ENCODE assay signal across 1 cellular context in the genomic region with DNA sequence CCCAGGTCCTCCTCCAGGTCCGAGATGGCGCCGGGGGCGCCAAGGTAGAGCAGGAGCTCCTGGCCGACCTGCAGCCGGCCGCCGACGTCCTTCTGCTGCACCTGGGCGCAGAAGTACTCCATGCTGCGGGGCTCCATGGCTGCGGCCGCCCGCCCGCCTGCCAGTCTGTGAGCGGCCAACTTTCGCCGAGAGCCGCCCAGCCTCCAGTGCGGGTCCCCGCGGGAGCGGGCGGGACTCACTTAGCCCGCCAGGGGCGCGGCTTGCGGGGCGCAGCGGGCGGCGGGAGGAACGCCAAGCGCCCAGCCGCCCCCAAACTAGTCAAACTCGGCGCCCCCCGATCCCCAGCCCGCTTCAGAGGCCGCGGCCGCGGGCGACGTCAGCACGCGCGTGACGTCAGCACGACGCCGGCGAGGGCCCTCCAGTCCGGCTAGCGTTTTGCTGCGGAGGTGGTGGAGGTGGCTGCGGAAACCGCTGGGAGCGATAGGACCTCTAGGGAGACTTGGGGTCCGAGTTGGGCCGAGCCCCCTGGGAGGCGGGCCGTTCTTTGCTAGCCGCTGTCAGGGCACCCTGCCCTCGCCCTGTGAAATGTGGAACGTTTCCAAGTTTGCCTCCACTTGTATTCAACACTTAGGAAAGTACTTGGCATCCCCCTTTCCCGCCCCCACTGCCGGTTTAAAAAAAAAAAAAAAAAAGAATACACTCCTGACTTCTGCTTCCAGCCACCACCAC.
TF ChIP-seq lines count a peak whose summit lies in the region.

TSS of gene CLASP2 (minus strand) at position 389 of the 729 bp plus-strand sequence. CDS start at position 137, 252 bp downstream.

TF ChIP-seq in HepG2, 621 proteins besides CTCF, POLR2A, EP300 and RAD21 (continued from another document and continues in another):
- TF ChIP-seq, protein P1, sequence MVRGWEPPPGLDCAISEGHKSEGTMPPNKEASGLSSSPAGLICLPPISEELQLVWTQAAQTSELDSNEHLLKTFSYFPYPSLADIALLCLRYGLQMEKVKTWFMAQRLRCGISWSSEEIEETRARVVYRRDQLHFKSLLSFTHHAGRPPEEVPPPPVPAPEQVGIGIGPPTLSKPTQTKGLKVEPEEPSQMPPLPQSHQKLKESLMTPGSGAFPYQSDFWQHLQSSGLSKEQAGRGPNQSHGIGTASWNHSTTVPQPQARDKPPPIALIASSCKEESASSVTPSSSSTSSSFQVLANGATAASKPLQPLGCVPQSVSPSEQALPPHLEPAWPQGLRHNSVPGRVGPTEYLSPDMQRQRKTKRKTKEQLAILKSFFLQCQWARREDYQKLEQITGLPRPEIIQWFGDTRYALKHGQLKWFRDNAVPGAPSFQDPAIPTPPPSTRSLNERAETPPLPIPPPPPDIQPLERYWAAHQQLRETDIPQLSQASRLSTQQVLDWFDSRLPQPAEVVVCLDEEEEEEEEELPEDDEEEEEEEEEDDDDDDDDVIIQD (CRISPR knock-in tag; IDR thresholded peaks at IDR 0.05; ENCODE audit: low read depth) = no peak
- TF ChIP-seq ZNF253 (CRISPR knock-in tag; IDR thresholded peaks at IDR 0.05; ENCODE audit: borderline replicate concordance) = no peak; the same call in 1 of the 2 replicates
- no peak for TF ChIP-seq GRHL1 (CRISPR knock-in tag; conservative IDR thresholded peaks at IDR 0.05)
- TF ChIP-seq, protein P2, sequence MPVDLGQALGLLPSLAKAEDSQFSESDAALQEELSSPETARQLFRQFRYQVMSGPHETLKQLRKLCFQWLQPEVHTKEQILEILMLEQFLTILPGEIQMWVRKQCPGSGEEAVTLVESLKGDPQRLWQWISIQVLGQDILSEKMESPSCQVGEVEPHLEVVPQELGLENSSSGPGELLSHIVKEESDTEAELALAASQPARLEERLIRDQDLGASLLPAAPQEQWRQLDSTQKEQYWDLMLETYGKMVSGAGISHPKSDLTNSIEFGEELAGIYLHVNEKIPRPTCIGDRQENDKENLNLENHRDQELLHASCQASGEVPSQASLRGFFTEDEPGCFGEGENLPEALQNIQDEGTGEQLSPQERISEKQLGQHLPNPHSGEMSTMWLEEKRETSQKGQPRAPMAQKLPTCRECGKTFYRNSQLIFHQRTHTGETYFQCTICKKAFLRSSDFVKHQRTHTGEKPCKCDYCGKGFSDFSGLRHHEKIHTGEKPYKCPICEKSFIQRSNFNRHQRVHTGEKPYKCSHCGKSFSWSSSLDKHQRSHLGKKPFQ (CRISPR knock-in tag; IDR thresholded peaks at IDR 0.05; ENCODE audit: insufficient replicate concordance) = no peak
- TF ChIP-seq ASH2L (IDR thresholded peaks at IDR 0.05; ENCODE audit: insufficient read length, low read depth, low read length) = peak; percentile 87
- TF ChIP-seq, protein P3, sequence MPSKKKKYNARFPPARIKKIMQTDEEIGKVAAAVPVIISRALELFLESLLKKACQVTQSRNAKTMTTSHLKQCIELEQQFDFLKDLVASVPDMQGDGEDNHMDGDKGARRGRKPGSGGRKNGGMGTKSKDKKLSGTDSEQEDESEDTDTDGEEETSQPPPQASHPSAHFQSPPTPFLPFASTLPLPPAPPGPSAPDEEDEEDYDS (CRISPR knock-in tag; IDR thresholded peaks at IDR 0.05) = peak; percentile 61; the same call in 1 of the 2 replicates
- TF ChIP-seq HOXA3 (CRISPR knock-in tag; IDR thresholded peaks at IDR 0.05) = peak; percentile 97
- TF ChIP-seq KLF6 (CRISPR knock-in tag; IDR thresholded peaks at IDR 0.05) = peak; percentile 30; the same call in 1 of the 2 replicates
- no peak for TF ChIP-seq ELF1 (CRISPR knock-in tag; IDR thresholded peaks at IDR 0.05)
- no peak; the same call in 1 of the 2 replicates for TF ChIP-seq ZNF607 (CRISPR knock-in tag; IDR thresholded peaks at IDR 0.05; ENCODE audit: borderline replicate concordance)
- no peak for TF ChIP-seq ZNF354B (CRISPR knock-in tag; IDR thresholded peaks at IDR 0.05)
- no peak for TF ChIP-seq RNF2 (conservative IDR thresholded peaks at IDR 0.05; ENCODE audit: low read depth)
- TF ChIP-seq RARA (CRISPR knock-in tag; IDR thresholded peaks at IDR 0.05) = peak; percentile 18; the same call in 1 of the 2 replicates
- TF ChIP-seq TAF1 (CRISPR knock-in tag; IDR thresholded peaks at IDR 0.05) = peak; percentile 71; the same call in 1 of the 2 replicates
- no peak; the same call in 1 of the 2 replicates for TF ChIP-seq FOXC1 (CRISPR knock-in tag; IDR thresholded peaks at IDR 0.05; ENCODE audit: borderline replicate concordance)
- TF ChIP-seq ZNF615 (CRISPR knock-in tag; IDR thresholded peaks at IDR 0.05; ENCODE audit: borderline replicate concordance) = no peak
- no peak for TF ChIP-seq ZNF713 (CRISPR knock-in tag; IDR thresholded peaks at IDR 0.05)
- TF ChIP-seq DNMT1 (CRISPR knock-in tag; IDR thresholded peaks at IDR 0.05) = no peak; the same call in 1 of the 2 replicates
- TF ChIP-seq MTF2 (CRISPR knock-in tag; IDR thresholded peaks at IDR 0.05; ENCODE audit: borderline replicate concordance) = no peak
- TF ChIP-seq HES4 (CRISPR knock-in tag; IDR thresholded peaks at IDR 0.05; ENCODE audit: borderline replicate concordance) = no peak
- TF ChIP-seq BHLHE40 (IDR thresholded peaks at IDR 0.05; ENCODE audit: low read length) = no peak
- no peak for TF ChIP-seq ZNF512 (CRISPR knock-in tag; IDR thresholded peaks at IDR 0.05)
- peak; percentile 84; the same call in 1 of the 2 replicates for TF ChIP-seq ZNF790 (CRISPR knock-in tag; IDR thresholded peaks at IDR 0.05; ENCODE audit: borderline replicate concordance)
- no peak for TF ChIP-seq ELF4 (CRISPR knock-in tag; IDR thresholded peaks at IDR 0.05; ENCODE audit: borderline replicate concordance)
- TF ChIP-seq IKZF1 (IDR thresholded peaks at IDR 0.05) = no peak
- no peak for TF ChIP-seq SRSF4 (IDR thresholded peaks at IDR 0.05; ENCODE audit: low read depth, low read length, poor library complexity, severe bottlenecking)
- no peak for TF ChIP-seq TSC22D2 (CRISPR knock-in tag; IDR thresholded peaks at IDR 0.05; ENCODE audit: borderline replicate concordance)
- TF ChIP-seq HBP1 (CRISPR knock-in tag; IDR thresholded peaks at IDR 0.05; ENCODE audit: low read depth) = no peak; the same call in 1 of the 2 replicates
- TF ChIP-seq TP53 (CRISPR knock-in tag; conservative IDR thresholded peaks at IDR 0.05) = no peak; the same call in 1 of the 2 replicates
- peak; percentile 87 for TF ChIP-seq GMEB2 (CRISPR knock-in tag; IDR thresholded peaks at IDR 0.05; ENCODE audit: low read depth)
- TF ChIP-seq KLF16 (CRISPR knock-in tag; IDR thresholded peaks at IDR 0.05) = peak in 1 of 2 experiments; percentile 79; a peak in 2 of 4 replicates
- no peak for TF ChIP-seq ZNF460 (CRISPR knock-in tag; IDR thresholded peaks at IDR 0.05; ENCODE audit: borderline replicate concordance)
- TF ChIP-seq SKI (IDR thresholded peaks at IDR 0.05; ENCODE audit: partially characterized antibody) = peak; percentile 8
- TF ChIP-seq LCORL (IDR thresholded peaks at IDR 0.05) = no peak
- no peak for TF ChIP-seq LCORL (CRISPR knock-in tag; IDR thresholded peaks at IDR 0.05)
- no peak for TF ChIP-seq KLF11 (CRISPR knock-in tag; IDR thresholded peaks at IDR 0.05)
- TF ChIP-seq ZNF891 (CRISPR knock-in tag; IDR thresholded peaks at IDR 0.05) = 0 out of 2 replicates have a peak, but pooled peaks have one; percentile 57
- TF ChIP-seq ZNF3 (CRISPR knock-in tag; IDR thresholded peaks at IDR 0.05) = no peak
- 0 out of 2 replicates have a peak, but pooled peaks have one; percentile 85 for TF ChIP-seq ZNF674 (CRISPR knock-in tag; IDR thresholded peaks at IDR 0.05; ENCODE audit: low read depth)
- no peak for TF ChIP-seq NFIC (IDR thresholded peaks at IDR 0.05; ENCODE audit: low read length)
- TF ChIP-seq ZNF235 (CRISPR knock-in tag; IDR thresholded peaks at IDR 0.05; ENCODE audit: borderline replicate concordance) = peak; percentile 86; the same call in 1 of the 2 replicates
- TF ChIP-seq, protein P4, sequence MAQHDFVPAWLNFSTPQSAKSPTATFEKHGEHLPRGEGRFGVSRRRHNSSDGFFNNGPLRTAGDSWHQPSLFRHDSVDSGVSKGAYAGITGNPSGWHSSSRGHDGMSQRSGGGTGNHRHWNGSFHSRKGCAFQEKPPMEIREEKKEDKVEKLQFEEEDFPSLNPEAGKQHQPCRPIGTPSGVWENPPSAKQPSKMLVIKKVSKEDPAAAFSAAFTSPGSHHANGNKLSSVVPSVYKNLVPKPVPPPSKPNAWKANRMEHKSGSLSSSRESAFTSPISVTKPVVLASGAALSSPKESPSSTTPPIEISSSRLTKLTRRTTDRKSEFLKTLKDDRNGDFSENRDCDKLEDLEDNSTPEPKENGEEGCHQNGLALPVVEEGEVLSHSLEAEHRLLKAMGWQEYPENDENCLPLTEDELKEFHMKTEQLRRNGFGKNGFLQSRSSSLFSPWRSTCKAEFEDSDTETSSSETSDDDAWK (CRISPR knock-in tag; IDR thresholded peaks at IDR 0.05) = no peak
- peak; percentile 49 for TF ChIP-seq TFE3 (CRISPR knock-in tag; IDR thresholded peaks at IDR 0.05)
- TF ChIP-seq FOSL1 (CRISPR knock-in tag; IDR thresholded peaks at IDR 0.05; ENCODE audit: borderline replicate concordance) = no peak
- TF ChIP-seq ZNF580 (CRISPR knock-in tag; IDR thresholded peaks at IDR 0.05; ENCODE audit: borderline replicate concordance, low read depth) = 0 out of 2 replicates have a peak, but pooled peaks have one; percentile 33
- TF ChIP-seq GZF1 (CRISPR knock-in tag; IDR thresholded peaks at IDR 0.05) = 0 out of 2 replicates have a peak, but pooled peaks have one; percentile 27
- no peak for TF ChIP-seq PAF1 (CRISPR knock-in tag; IDR thresholded peaks at IDR 0.05)
